ENCODE assay signal across 8 cellular contexts in genomic region chr12:115571446-115571845, GRCh38.
"Had no signal": no experiment of that assay in that cellular context is flagged by ENCODE, and none has a peak within 500 bp of the region (broad histone marks: within the 10 kb centered on the region; RNA-seq: fewer than 3 reads in every experiment).

No MANE protein-coding gene starts in this region.

- H3K27ac ChIP-seq: HL-60, KMS-11 had no signal

- DNase-seq: IMR-90, KBM-7, KG1 had no signal

- H3K4me3 ChIP-seq: K562 had no signal

- H3K36me3 Mint-ChIP-seq: IgD-negative memory B cell had no signal

- H3K4me3 Mint-ChIP-seq: IgD-negative memory B cell had no signal

- ATAC-seq: HepG2, K562 had no signal

- H3K27ac Mint-ChIP-seq: IgD-negative memory B cell had no signal
